ENCODE assay signal across 1 cellular context in genomic region chr5:159178978-159179377, GRCh38.
TF ChIP-seq lines count a peak whose summit lies in the region.

No MANE protein-coding gene starts in this region.

TF ChIP-seq in K562, 482 proteins besides CTCF, POLR2A, EP300 and RAD21 (continued from another document):
- no peak for TF ChIP-seq ZNF217 (CRISPR knock-in tag; IDR thresholded peaks at IDR 0.05)
- TF ChIP-seq MBD1 (CRISPR knock-in tag; IDR thresholded peaks at IDR 0.05), result no peak
- no peak for TF ChIP-seq MTF1 (CRISPR knock-in tag; IDR thresholded peaks at IDR 0.05; ENCODE audit: borderline replicate concordance)
- TF ChIP-seq ZNF561 (CRISPR knock-in tag; conservative IDR thresholded peaks at IDR 0.05), result no peak
- TF ChIP-seq ZKSCAN1 (IDR thresholded peaks at IDR 0.05; ENCODE audit: low read depth, low read length), result no peak
- no peak for TF ChIP-seq ATF1 (CRISPR knock-in tag; IDR thresholded peaks at IDR 0.05)
- peak; percentile 84 for TF ChIP-seq ATF1 (tag; IDR thresholded peaks at IDR 0.05)
- no peak for TF ChIP-seq TARDBP (IDR thresholded peaks at IDR 0.05)
- TF ChIP-seq ZNF639 (CRISPR knock-in tag; conservative IDR thresholded peaks at IDR 0.05 in 1 of 2, IDR thresholded peaks at IDR 0.05 in 1 of 2), result no peak
- TF ChIP-seq ZNF212 (CRISPR knock-in tag; IDR thresholded peaks at IDR 0.05), result no peak
- TF ChIP-seq FOXP1 (CRISPR knock-in tag; IDR thresholded peaks at IDR 0.05), result no peak
- TF ChIP-seq ZNF324 (CRISPR knock-in tag; IDR thresholded peaks at IDR 0.05), result no peak
- peak; percentile 92 for TF ChIP-seq CREM (IDR thresholded peaks at IDR 0.05; ENCODE audit: low read depth)
- TF ChIP-seq FOSL1 (tag; conservative IDR thresholded peaks at IDR 0.05), result peak; percentile 95
- peak; percentile 43 for TF ChIP-seq FOS (IDR thresholded peaks at IDR 0.05; ENCODE audit: extremely low read depth, insufficient read length)
- TF ChIP-seq POLR3G (IDR thresholded peaks at IDR 0.05; ENCODE audit: extremely low read depth, insufficient read length, insufficient replicate concordance), result no peak
- TF ChIP-seq HBP1 (CRISPR knock-in tag; IDR thresholded peaks at IDR 0.05), result no peak
- no peak for TF ChIP-seq RAD51 (IDR thresholded peaks at IDR 0.05; ENCODE audit: borderline replicate concordance, low read depth)
- peak; percentile 62 for TF ChIP-seq DPF2 (IDR thresholded peaks at IDR 0.05)
- TF ChIP-seq ZFP36 (IDR thresholded peaks at IDR 0.05; ENCODE audit: low read depth, low read length, partially characterized antibody), result no peak
- no peak for TF ChIP-seq ZBTB17 (CRISPR knock-in tag; IDR thresholded peaks at IDR 0.05)
- TF ChIP-seq POLR2AphosphoS2 (IDR thresholded peaks at IDR 0.05; ENCODE audit: low read length), result no peak
- no peak for TF ChIP-seq TAF9B (IDR thresholded peaks at IDR 0.05; ENCODE audit: partially characterized antibody)
- TF ChIP-seq DEAF1 (CRISPR knock-in tag; IDR thresholded peaks at IDR 0.05), result 0 out of 2 replicates have a peak, but pooled peaks have one; percentile 30
- TF ChIP-seq BCLAF1 (IDR thresholded peaks at IDR 0.05; ENCODE audit: borderline replicate concordance in 1 of 2, control insufficient read depth in 1 of 2, low read depth in 2 of 2, low read length in 1 of 2), result no peak
- TF ChIP-seq ZNF586 (CRISPR knock-in tag; conservative IDR thresholded peaks at IDR 0.05), result no peak
- no peak for TF ChIP-seq HNRNPUL1 (IDR thresholded peaks at IDR 0.05; ENCODE audit: low read length)
- TF ChIP-seq RBM17 (IDR thresholded peaks at IDR 0.05; ENCODE audit: borderline replicate concordance, low read depth, low read length), result no peak
- peak; percentile 53 to 74; a peak in 3 of 4 replicates for TF ChIP-seq MNT (conservative IDR thresholded peaks at IDR 0.05)
- no peak for TF ChIP-seq MAFG (tag; conservative IDR thresholded peaks at IDR 0.05)
- no peak for TF ChIP-seq EHMT2 (IDR thresholded peaks at IDR 0.05)
- TF ChIP-seq POLR2AphosphoS5 (IDR thresholded peaks at IDR 0.05; ENCODE audit: control insufficient read depth, insufficient read depth, low read depth, low read length), result no peak
- TF ChIP-seq ZNF124 (CRISPR knock-in tag; IDR thresholded peaks at IDR 0.05), result no peak
- TF ChIP-seq ZNF512 (tag; IDR thresholded peaks at IDR 0.05), result no peak
- no peak for TF ChIP-seq ZBTB34 (CRISPR knock-in tag; IDR thresholded peaks at IDR 0.05)
- peak; percentile 55; the same call in 1 of the 2 replicates for TF ChIP-seq MYC (IDR thresholded peaks at IDR 0.05; ENCODE audit: low read depth, low read length)
- no peak for TF ChIP-seq MYC (CRISPR knock-in tag; IDR thresholded peaks at IDR 0.05; ENCODE audit: borderline replicate concordance, low read depth)
